ENCODE assay signal across 11 cellular contexts in the genomic region with DNA sequence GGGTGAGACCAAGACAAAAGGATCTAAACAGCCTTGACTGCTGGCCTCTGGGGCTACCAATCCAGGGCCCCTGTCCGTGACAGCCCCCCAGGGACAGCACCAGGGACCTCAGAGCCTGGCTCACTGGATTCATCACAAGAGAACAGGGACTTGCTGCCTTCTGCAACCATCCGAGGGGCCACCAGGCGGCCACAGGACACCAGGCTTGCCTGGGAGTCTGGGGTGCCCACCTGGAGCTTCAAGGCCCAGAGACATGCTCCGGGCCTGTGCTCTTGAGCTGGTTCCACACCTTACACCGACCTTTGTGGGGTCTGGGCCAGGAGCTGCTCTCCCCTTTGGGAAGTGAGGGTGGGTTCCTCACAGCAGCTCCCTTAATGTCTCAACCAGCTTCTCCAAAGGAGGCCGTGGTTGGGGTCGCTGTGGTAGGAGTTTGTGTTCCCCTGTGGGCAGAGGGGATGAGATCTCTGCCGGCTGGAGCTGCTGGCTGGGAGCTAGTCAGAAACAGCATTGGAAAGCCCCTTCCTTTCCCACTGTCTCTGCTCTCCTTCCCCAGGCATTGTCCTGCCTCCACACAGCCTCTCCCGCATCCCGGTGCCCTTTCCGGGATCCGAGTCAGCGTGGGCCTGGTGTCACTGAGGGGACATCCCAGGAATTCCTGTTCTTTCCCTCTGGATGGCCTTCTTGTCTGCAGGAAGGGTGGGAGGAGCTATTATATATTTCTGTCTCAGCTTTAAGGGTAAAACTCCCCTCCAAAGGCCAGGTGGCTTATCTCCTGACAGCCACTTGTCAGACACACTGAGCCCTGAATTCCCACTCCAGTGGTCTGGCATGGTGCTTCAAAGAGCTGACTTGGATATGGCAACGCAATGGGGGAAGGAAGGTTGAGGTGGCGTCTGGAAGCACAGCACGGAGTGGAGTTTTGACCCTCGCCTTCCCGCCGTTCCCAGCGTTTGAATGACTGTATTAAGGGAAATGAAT. TPM values are rescaled to one million over a fixed set of nuclear protein-coding genes. Genes with fewer than 3 reads are reported as not detected.
A peak's percentile ranks its signal among the peaks of the same experiment; 100 is the strongest.
DNase-seq lines count a peak whose midpoint lies in the region; ATAC-seq, FAIRE-seq and TF ChIP-seq lines count a peak whose summit lies in the region.
"Had no signal": no experiment of that assay in that cellular context is flagged by ENCODE, and none has a peak within 500 bp of the region (broad histone marks: within the 10 kb centered on the region; RNA-seq: fewer than 3 reads in every experiment).

No MANE protein-coding gene starts in this region.

- TF ChIP-seq CTCF in PC-9 (conservative IDR thresholded peaks at IDR 0.05) (peak; percentile 59), fibroblast of mammary gland (conservative IDR thresholded peaks at IDR 0.05; ENCODE audit: control insufficient read depth, insufficient read depth, low read depth, low read length) (peak; percentile 16)

- peaks cover 19% of the 10 kb centered on the region for H3K4me1 ChIP-seq in PC-9 (replicated peaks; ENCODE audit: insufficient read depth)

- ATAC-seq in stimulated activated naive B cell treated with anti-CD40 and anti-IgM and Interleukin-4, amounts not matched to agents 10 μg/mL and 1 μg/mL and 100 μg/mL, for 72 hours (replicated peaks) = peak; percentile 57 to 60
- ATAC-seq: left ventricle myocardium superior had no signal

- H3K4me2 ChIP-seq in PC-9 = no peak overlapping the region

- H3K4me3 ChIP-seq in PC-9 = no peak overlapping the region
- no peak overlapping the region for H3K4me3 ChIP-seq in fibroblast of mammary gland (ENCODE audit: control insufficient read depth, low read depth, low read length)
- H3K4me3 ChIP-seq: SJSA1 had no signal

- intact Hi-C loops in activated CD4-positive, alpha-beta T cell treated with anti-CD3 and anti-CD28 coated beads, Interleukin-2, amount 10 ng/mL, durations not matched to agents 24 days and 14 days (cut with micrococcal nuclease) = no loop called here
- intact Hi-C loops in PC-9 (cut with micrococcal nuclease; ENCODE audit: unreplicated experiment) = no loop called here

- H3K9me2 ChIP-seq in PC-9 (ENCODE audit: insufficient read depth) = no peaks in the 10 kb centered on the region

- no peaks in the 10 kb centered on the region for H3K9me3 ChIP-seq in PC-9 (ENCODE audit: insufficient read depth, low read depth)
- H3K9me3 ChIP-seq: SJSA1 had no signal

- no peak overlapping the region for H3K27ac ChIP-seq in PC-9
- H3K27ac ChIP-seq: SJSA1 had no signal

- no TSS peak for BruUV-seq in PC-9 (replicated peaks; lab: Mats Ljungman, UMichigan)

- POLR2A ChIA-PET in PC-9 (lab: Charles Lee; ENCODE audit: unreplicated experiment) = no interaction called here

- CTCF ChIA-PET in PC-9 (lab: Charles Lee) = interaction anchor here (0.6 to 0.8 kb wide), 2 partner anchors 21 to 73 kb away, joined by 3 to 5 read pairs; no protein-coding TSS in a partner anchor

- H3F3A ChIP-seq in PC-9 (ENCODE audit: insufficient read depth, low read depth) = peaks cover 18% of the 10 kb centered on the region; the same call in 1 of the 2 replicates

- no peaks in the 10 kb centered on the region for H4K20me1 ChIP-seq in PC-9 (ENCODE audit: insufficient read depth)

- no peak for TF ChIP-seq POLR2A in GM12891 (IDR thresholded peaks at IDR 0.05; ENCODE audit: low read depth, low read length)

- no peaks in the 10 kb centered on the region for H3K79me2 ChIP-seq in PC-9 (ENCODE audit: low read depth)

- no peak overlapping the region for H3K4me3 Mint-ChIP-seq in activated CD4-positive, alpha-beta T cell treated with anti-CD3 and anti-CD28 coated beads, Interleukin-2, amount 10 ng/mL, durations not matched to agents 24 days and 14 days
- no peak overlapping the region for H3K4me3 Mint-ChIP-seq in stimulated activated naive B cell treated with anti-CD40 and anti-IgM and Interleukin-4, amounts not matched to agents 10 μg/mL and 1 μg/mL and 100 μg/mL, for 72 hours
- H3K4me3 Mint-ChIP-seq: CD8-positive, alpha-beta memory T cell had no signal

- H3K36me3 ChIP-seq in PC-9 (ENCODE audit: low read depth) = no peaks in the 10 kb centered on the region
- H3K36me3 ChIP-seq: SJSA1 had no signal

- H3K9me3 Mint-ChIP-seq in activated CD4-positive, alpha-beta T cell treated with anti-CD3 and anti-CD28 coated beads, Interleukin-2, amount 10 ng/mL, durations not matched to agents 24 days and 14 days = no peaks in the 10 kb centered on the region
- H3K9me3 Mint-ChIP-seq in stimulated activated naive B cell treated with anti-CD40 and anti-IgM and Interleukin-4, amounts not matched to agents 10 μg/mL and 1 μg/mL and 100 μg/mL, for 72 hours = no peaks in the 10 kb centered on the region
- H3K9me3 Mint-ChIP-seq: CD8-positive, alpha-beta memory T cell had no signal

- no peak overlapping the region for H2AFZ ChIP-seq in PC-9

- FAIRE-seq in GM12891 (lab: Jason Lieb, UNC) = no peak

- peak overlapping the region; percentile 35 for H3K27ac Mint-ChIP-seq in activated CD4-positive, alpha-beta T cell treated with anti-CD3 and anti-CD28 coated beads, Interleukin-2, amount 10 ng/mL, durations not matched to agents 24 days and 14 days
- no peak overlapping the region for H3K27ac Mint-ChIP-seq in stimulated activated naive B cell treated with anti-CD40 and anti-IgM and Interleukin-4, amounts not matched to agents 10 μg/mL and 1 μg/mL and 100 μg/mL, for 72 hours
- H3K27ac Mint-ChIP-seq: CD8-positive, alpha-beta memory T cell had no signal

- in situ Hi-C loops in G401 (cut with HindIII; ENCODE audit: low sequenced_read_pairs) = no loop called here

- peaks cover 41% of the 10 kb centered on the region; the same call in 1 of the 2 replicates for H3K27me3 ChIP-seq in PC-9 (ENCODE audit: insufficient read depth, low read depth)

- H3K27me3 Mint-ChIP-seq in activated CD4-positive, alpha-beta T cell treated with anti-CD3 and anti-CD28 coated beads, Interleukin-2, amount 10 ng/mL, durations not matched to agents 24 days and 14 days = peaks cover 48% of the 10 kb centered on the region
- H3K27me3 Mint-ChIP-seq in stimulated activated naive B cell treated with anti-CD40 and anti-IgM and Interleukin-4, amounts not matched to agents 10 μg/mL and 1 μg/mL and 100 μg/mL, for 72 hours = peaks cover 38 to 42% of the 10 kb centered on the region in 2 donors

- no peaks in the 10 kb centered on the region for H3K36me3 Mint-ChIP-seq in activated CD4-positive, alpha-beta T cell treated with anti-CD3 and anti-CD28 coated beads, Interleukin-2, amount 10 ng/mL, durations not matched to agents 24 days and 14 days (ENCODE audit: low read depth)
- H3K36me3 Mint-ChIP-seq in stimulated activated naive B cell treated with anti-CD40 and anti-IgM and Interleukin-4, amounts not matched to agents 10 μg/mL and 1 μg/mL and 100 μg/mL, for 72 hours = peaks cover 13 to 17% of the 10 kb centered on the region in 2 donors

- no peak for DNase-seq in activated CD4-positive, alpha-beta T cell treated with anti-CD3 and anti-CD28 coated beads, Interleukin-2, amount 10 ng/mL, durations not matched to agents 24 days and 14 days
- no peak for DNase-seq in activated CD4-positive, alpha-beta T cell treated with anti-CD3 and anti-CD28 coated beads for 4 hours
- DNase-seq in PC-9 = no peak
- DNase-seq in fibroblast of mammary gland (ENCODE audit: low read depth) = no peak
- DNase-seq in stimulated activated naive B cell treated with anti-CD40 and anti-IgM and Interleukin-4, amounts not matched to agents 10 μg/mL and 1 μg/mL and 100 μg/mL, for 72 hours = no peak
- DNase-seq in GM12891 (ENCODE audit: insufficient read length, low spot score) = no peak
- no peak for DNase-seq in G401 (ENCODE audit: low spot score)
- DNase-seq in HK-2 (ENCODE audit: unreplicated experiment) = no peak
- DNase-seq: CD8-positive, alpha-beta memory T cell; left ventricle myocardium superior had no signal

- H3K4me1 Mint-ChIP-seq in activated CD4-positive, alpha-beta T cell treated with anti-CD3 and anti-CD28 coated beads, Interleukin-2, amount 10 ng/mL, durations not matched to agents 24 days and 14 days = peaks cover 8% of the 10 kb centered on the region
- H3K4me1 Mint-ChIP-seq in stimulated activated naive B cell treated with anti-CD40 and anti-IgM and Interleukin-4, amounts not matched to agents 10 μg/mL and 1 μg/mL and 100 μg/mL, for 72 hours = peaks cover 21 to 24% of the 10 kb centered on the region in 2 donors

TF ChIP-seq in GM12891, 5 proteins besides CTCF, POLR2A, EP300 and RAD21:
- no peak for TF ChIP-seq POLR2AphosphoS5 (IDR thresholded peaks at IDR 0.05; ENCODE audit: low read depth, low read length)
- no peak for TF ChIP-seq PAX5 (IDR thresholded peaks at IDR 0.05; ENCODE audit: insufficient read depth, low read length, severe bottlenecking)
- no peak for TF ChIP-seq SPI1 (IDR thresholded peaks at IDR 0.05; ENCODE audit: low read depth, low read length)
- no peak for TF ChIP-seq TAF1 (IDR thresholded peaks at IDR 0.05; ENCODE audit: low read depth, low read length)
- no peak for TF ChIP-seq POU2F2 (IDR thresholded peaks at IDR 0.05; ENCODE audit: low read depth, low read length)

RNA-seq across cellular contexts. Expression of gene PAPLN, which starts 5.1 kb away (rescaled TPM):
- total RNA-seq in activated CD4-positive, alpha-beta T cell treated with anti-CD3 and anti-CD28 coated beads, Interleukin-2, amount 10 ng/mL, durations not matched to agents 24 days and 14 days = 0.54 and 0.83 TPM in 2 replicates
- 0.15 TPM in 1 of 2 replicates, not detected in the other for total RNA-seq in PC-9 (2021)
- 10.5 TPM for polyA plus RNA-seq in GM12891 (2012; ENCODE audit: low read depth, missing spikeins)
- not detected in 2 replicates for total RNA-seq in G401 (2014; rRNA removed; shearing (Covaris generic))
